ENCODE assay signal across 17 cellular contexts in the genomic region with DNA sequence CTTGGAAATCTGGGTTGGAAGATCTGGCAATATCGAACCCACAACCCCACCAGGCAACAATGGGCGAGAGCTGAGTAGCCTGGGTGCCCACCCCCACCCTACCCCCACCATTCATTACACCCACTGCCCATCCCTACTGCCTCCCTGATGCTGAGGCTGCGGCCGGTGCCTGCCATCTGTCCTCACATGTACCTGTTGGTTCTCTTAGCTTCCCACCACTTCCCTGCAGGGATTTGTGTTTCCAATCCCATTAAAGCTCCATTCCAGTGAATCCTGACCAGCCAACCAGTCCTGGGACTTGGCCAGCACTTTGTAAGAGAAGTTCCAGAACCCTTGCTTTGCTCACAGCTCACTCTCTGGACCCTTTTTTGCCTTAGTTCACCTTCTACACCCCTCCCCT.
A peak's percentile ranks its signal among the peaks of the same experiment; 100 is the strongest.
DNase-seq lines count a peak whose midpoint lies in the region; ATAC-seq and TF ChIP-seq lines count a peak whose summit lies in the region.
"Had no signal": no experiment of that assay in that cellular context is flagged by ENCODE, and none has a peak within 500 bp of the region (broad histone marks: within the 10 kb centered on the region; RNA-seq: fewer than 3 reads in every experiment).

No MANE protein-coding gene starts in this region.

- no peaks in the 10 kb centered on the region for H3K36me3 ChIP-seq in WERI-Rb-1
- H3K36me3 ChIP-seq: BLaER1 had no signal

- no peak for TF ChIP-seq CTCF in WERI-Rb-1 (IDR thresholded peaks at IDR 0.05; ENCODE audit: low read depth, low read length)

- no peaks in the 10 kb centered on the region for H3K9me3 ChIP-seq in WERI-Rb-1 (ENCODE audit: severe bottlenecking)

- peak; percentile 39 for DNase-seq in NCI-H748 (lab: John Stamatoyannopoulos, UW; ENCODE audit: unreplicated experiment)
- DNase-seq in NCI-H748 treated with DMSO at 0.1 percent for 48 hours (lab: John Stamatoyannopoulos, UW) = no peak
- peak; percentile 3 for DNase-seq in NCI-H69 (lab: John Stamatoyannopoulos, UW)
- DNase-seq in WERI-Rb-1 = peak; percentile 74
- DNase-seq in mesenteric fat pad (ENCODE audit: low spot score) = peak; percentile 76
- DNase-seq in stimulated activated CD4-positive, alpha-beta T cell treated with anti-CD3 and anti-CD28 coated beads, Interleukin-4, amount 100 ng/mL, for 4 hours = no peak
- DNase-seq in epidermal melanocyte (ENCODE audit: insufficient read length, low spot score) = no peak
- DNase-seq: 8988T; CD4-positive, alpha-beta memory T cell; DMS153; DMS79; GDM1; HFFc6 had no signal

- no peaks in the 10 kb centered on the region for H3K27me3 ChIP-seq in WERI-Rb-1 (ENCODE audit: insufficient read depth, low read depth, severe bottlenecking)
- H3K27me3 ChIP-seq: BLaER1 had no signal

- no peak for ATAC-seq in GM19463 (IDR thresholded peaks at IDR 0.05; ENCODE audit: unreplicated experiment)
- ATAC-seq: GM23338, HCT116 had no signal

- H3K27ac ChIP-seq in WERI-Rb-1 = peak overlapping the region; percentile 86
- H3K27ac ChIP-seq: BLaER1 had no signal

- no peak overlapping the region for H3K4me3 ChIP-seq in WERI-Rb-1 (ENCODE audit: low read depth, low read length)
- H3K4me3 ChIP-seq: BLaER1, GM23338 had no signal

Comparison
In these comparisons a context has a peak if more than half of its experiments do, and no peak if none do; other contexts are left out.
1. DNase-seq: peak in NCI-H748 (single experiment), NCI-H69 (single experiment), WERI-Rb-1 (single experiment) and mesenteric fat pad (single experiment); none in NCI-H748 treated with DMSO at 0.1 percent for 48 hours (single experiment), stimulated activated CD4-positive, alpha-beta T cell treated with anti-CD3 and anti-CD28 coated beads, Interleukin-4, amount 100 ng/mL, for 4 hours (0 of 2) and epidermal melanocyte (single experiment).